Comparison of ENCODE assay signal across 8 cellular contexts in the genomic region with DNA sequence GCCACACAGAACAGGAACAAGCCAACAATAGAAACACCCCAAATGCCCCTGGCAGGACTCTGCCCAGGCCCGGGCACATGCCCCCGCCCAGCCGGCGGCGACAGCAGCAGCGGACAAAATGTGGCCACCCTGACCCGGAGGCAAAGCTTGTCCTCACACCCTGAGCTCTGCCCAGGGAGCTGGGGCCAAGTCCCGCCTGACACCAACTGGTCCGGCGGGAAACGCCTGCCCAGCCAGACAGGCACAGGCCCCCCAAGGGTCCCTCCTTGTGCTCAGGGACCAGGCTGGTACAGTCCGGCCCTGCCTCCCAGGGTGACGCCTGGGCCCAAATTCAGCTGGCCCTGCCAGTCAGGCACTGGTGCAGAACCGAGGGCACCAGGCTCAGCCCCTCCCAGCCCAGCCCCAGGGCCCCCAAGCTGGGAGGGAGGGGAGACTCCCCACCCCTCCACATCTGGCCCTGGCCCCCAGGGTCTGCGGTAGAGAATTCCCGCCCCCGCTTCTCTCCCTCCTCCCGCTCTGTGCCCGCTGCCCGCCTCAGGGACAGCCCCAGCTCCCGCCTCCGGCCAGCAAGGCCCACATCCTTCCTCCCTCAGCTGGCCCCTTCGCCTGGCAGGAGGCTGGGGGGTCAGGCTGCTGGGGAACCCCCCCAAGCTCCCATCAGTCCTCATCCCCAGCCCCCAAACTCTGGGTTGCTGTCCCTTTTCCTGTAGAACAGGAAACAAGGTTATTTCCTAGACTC. TPM values are rescaled to one million over a fixed set of nuclear protein-coding genes. Genes with fewer than 3 reads are reported as not detected.
DNase-seq lines count a peak whose midpoint lies in the region; ATAC-seq, FAIRE-seq and TF ChIP-seq lines count a peak whose summit lies in the region.

No MANE protein-coding gene starts in this region.

- H3K4me2 ChIP-seq in OCI-LY7 (ENCODE audit: low read length): peak overlapping the region; percentile 82
- peak overlapping the region; percentile 74 to 95 for H3K4me2 ChIP-seq in H1 (ENCODE audit: insufficient read depth in 1 of 2, low read depth in 2 of 2, low read length in 2 of 2)

- TF ChIP-seq EP300 in H1 (IDR thresholded peaks at IDR 0.05; ENCODE audit: borderline replicate concordance in 1 of 2, low read depth in 2 of 2, low read length in 2 of 2): no peak

- H3K4me1 Mint-ChIP-seq in mesothelial cell of epicardium: peaks cover 23% of the 10 kb centered on the region

- no peak overlapping the region for H4K5ac ChIP-seq in H1 (ENCODE audit: insufficient read length, low read depth, low read length)

- H3K4ac ChIP-seq in H1 (replicated peaks; ENCODE audit: insufficient read length, low read depth, low read length): no peak overlapping the region

- H3K4me3 ChIP-seq in OCI-LY7 (ENCODE audit: low read depth, low read length, poor library complexity, severe bottlenecking) (peak overlapping the region; percentile 78), H1 (ENCODE audit: extremely low read depth in 1 of 4, insufficient read depth in 2 of 4, low read depth in 3 of 4, low read length in 4 of 4) (peak overlapping the region; percentile 57 to 82 (median 62)), urinary bladder (ENCODE audit: low read depth, low read length) (peak overlapping the region; percentile 82)

- FAIRE-seq in H1 (lab: Jason Lieb, UNC): no peak

- no peaks in the 10 kb centered on the region for H3K36me3 Mint-ChIP-seq in mesothelial cell of epicardium

- H3K27me3 ChIP-seq in H1 (replicated peaks in 1 of 4; ENCODE audit: control insufficient read depth in 3 of 4, extremely low read depth in 1 of 4, insufficient read depth in 3 of 4, low read length in 3 of 4): no peaks in the 10 kb centered on the region

- H2AFZ ChIP-seq in OCI-LY7 (ENCODE audit: low read length) (no peak overlapping the region), H1 (ENCODE audit: low read length) (no peak overlapping the region)

- H3K23ac ChIP-seq in H1 (ENCODE audit: insufficient read length): no peak overlapping the region

- no peak overlapping the region for H3K18ac ChIP-seq in H1 (ENCODE audit: extremely low read depth, low read length)

- H3K36me3 ChIP-seq in OCI-LY7 (ENCODE audit: insufficient read depth, low read length): no peaks in the 10 kb centered on the region
- no peaks in the 10 kb centered on the region for H3K36me3 ChIP-seq in H1 (ENCODE audit: control insufficient read depth in 2 of 4, insufficient read depth in 4 of 4, low read length in 3 of 4)
- H3K36me3 ChIP-seq in urinary bladder (ENCODE audit: insufficient read depth): no peaks in the 10 kb centered on the region

- H3K79me2 ChIP-seq in OCI-LY7 (ENCODE audit: insufficient read depth, low read depth, low read length) (no peaks in the 10 kb centered on the region; the same call in 1 of the 2 replicates), H1 (ENCODE audit: control insufficient read depth in 1 of 2, insufficient read depth in 2 of 2, low read length in 2 of 2) (peaks cover 5 to 56% of the 10 kb centered on the region in 2 experiments; a peak in 3 of 4 replicates)

- H4K20me1 ChIP-seq in OCI-LY7 (ENCODE audit: insufficient read depth, low read length) (0 out of 2 replicates have a peak, but pooled peaks cover 11% of the 10 kb centered on the region), H1 (replicated peaks in 1 of 2; ENCODE audit: control insufficient read depth in 1 of 2, insufficient read depth in 2 of 2, low read length in 2 of 2) (peaks cover 13 to 40% of the 10 kb centered on the region in 2 experiments)

- peak overlapping the region; percentile 89 for H3K4me3 Mint-ChIP-seq in mesothelial cell of epicardium

- no peaks in the 10 kb centered on the region for H3K27me3 Mint-ChIP-seq in mesothelial cell of epicardium (ENCODE audit: low read depth)

- ATAC-seq in GM21737 (IDR thresholded peaks at IDR 0.05; ENCODE audit: unreplicated experiment): no peak
- no peak for ATAC-seq in HG03135 (IDR thresholded peaks at IDR 0.05; ENCODE audit: unreplicated experiment)

- H3K56ac ChIP-seq in H1 (replicated peaks; ENCODE audit: insufficient read length, low read depth, low read length): no peak overlapping the region

- intact Hi-C loops in OCI-LY7 (cut with micrococcal nuclease; ENCODE audit: unreplicated experiment): loop anchor here (5.0 kb wide), 1 partner anchor 185 kb away; no protein-coding TSS in a partner anchor

- H2AK5ac ChIP-seq in H1 (ENCODE audit: low read depth, low read length): no peak overlapping the region

- no TSS peak for BruUV-seq in OCI-LY7 (replicated peaks; lab: Mats Ljungman, UMichigan)

- no peaks in the 10 kb centered on the region for H3K9me3 ChIP-seq in OCI-LY7 (ENCODE audit: low read length)
- no peaks in the 10 kb centered on the region for H3K9me3 ChIP-seq in H1 (ENCODE audit: insufficient read depth in 2 of 2, low read depth in 1 of 2, low read length in 1 of 2)

- H3K14ac ChIP-seq in H1 (ENCODE audit: insufficient read length): no peak overlapping the region

- H2BK15ac ChIP-seq in H1 (ENCODE audit: low read length): no peak overlapping the region

- POLR2A ChIA-PET in OCI-LY7 (lab: Charles Lee) (interaction anchor here (1.0 to 1.1 kb wide), 2 partner anchors 32 to 46 kb away, joined by 3 to 5 read pairs; no protein-coding TSS in a partner anchor), H1 (lab: Charles Lee; ENCODE audit: partially characterized antibody) (interaction anchor here (1.0 to 13.5 kb wide), 7 partner anchors 10 to 219 kb away, joined by 3 to 355 read pairs (median 4); a partner anchor contains a TSS)

- H3K4me1 ChIP-seq in OCI-LY7 (ENCODE audit: insufficient read depth, low read length, poor library complexity, severe bottlenecking) (peaks cover 78% of the 10 kb centered on the region), H1 (replicated peaks in 1 of 4; ENCODE audit: control insufficient read depth in 3 of 4, insufficient read depth in 4 of 4, low read length in 3 of 4) (peaks cover 30 to 55% (median 44%) of the 10 kb centered on the region in 4 experiments), urinary bladder (ENCODE audit: insufficient read depth) (no peaks in the 10 kb centered on the region)

- CTCF ChIA-PET in OCI-LY7 (lab: Charles Lee; ENCODE audit: unreplicated experiment): no interaction called here
- CTCF ChIA-PET in H1 (lab: Charles Lee; ENCODE audit: partially characterized antibody): interaction anchor here (0.9 to 37.8 kb wide), 19 partner anchors 10 to 304 kb away, joined by 3 to 1807 read pairs (median 4); a partner anchor contains a TSS

- WGBS in H1 (ENCODE audit: extremely low coverage in 1 of 2, insufficient coverage in 1 of 2, insufficient read length in 1 of 2, insufficient replicate concordance in 2 of 2, low coverage in 1 of 2, low lambda C conversion rate in 2 of 2, missing lambda C conversion rate in 1 of 2), 2 experiments: 57% methylated on average over 12 of the region's 23 CpGs; no CpG with 5 or more reads in 1 of the 2 experiments
- WGBS in urinary bladder: 8% methylated on average over 23 of the region's 23 CpGs

- H3K27ac Mint-ChIP-seq in mesothelial cell of epicardium: peak overlapping the region; percentile 96

- TF ChIP-seq CTCF in OCI-LY7 (conservative IDR thresholded peaks at IDR 0.05; ENCODE audit: low read length) (no peak), H1 (IDR thresholded peaks at IDR 0.05; ENCODE audit: control extremely low read depth in 1 of 3, insufficient read depth in 1 of 3, low read depth in 1 of 3, low read length in 3 of 3) (no peak), mesothelial cell of epicardium (IDR thresholded peaks at IDR 0.05; ENCODE audit: unreplicated experiment) (no peak)

- H3K9me2 ChIP-seq in OCI-LY7 (ENCODE audit: insufficient read depth, low read length): no peaks in the 10 kb centered on the region

- TF ChIP-seq POLR2A in H1 (IDR thresholded peaks at IDR 0.05; ENCODE audit: control extremely low read depth in 1 of 2, low read depth in 2 of 2, low read length in 2 of 2): no peak

- H3K9ac ChIP-seq in H1 (replicated peaks in 1 of 4; ENCODE audit: extremely low read depth in 1 of 4, low read depth in 3 of 4, low read length in 3 of 4): no peak overlapping the region

- H2BK120ac ChIP-seq in H1 (replicated peaks; ENCODE audit: low read depth, low read length): no peak overlapping the region

- no peak overlapping the region for H2BK20ac ChIP-seq in H1 (ENCODE audit: low read length)

- no peak overlapping the region for H4K8ac ChIP-seq in H1 (ENCODE audit: extremely low read depth, insufficient read depth, low read length)

- DNase-seq in GF-D8 (lab: John Stamatoyannopoulos, UW) (peak; percentile 18), OCI-LY7 (ENCODE audit: low spot score) (no peak), H1 (ENCODE audit: low read depth in 1 of 2, low spot score in 2 of 2) (no peak), mesothelial cell of epicardium (ENCODE audit: low spot score in 2 of 2, unreplicated experiment in 2 of 2) (no peak)
- no peak for DNase-seq in central memory CD4-positive, alpha-beta T cell

- no peaks in the 10 kb centered on the region for H3K9me3 Mint-ChIP-seq in mesothelial cell of epicardium

- H2BK12ac ChIP-seq in H1 (ENCODE audit: low read depth, low read length): no peak overlapping the region

- H2BK5ac ChIP-seq in H1 (ENCODE audit: low read depth, low read length): 0 out of 2 replicates have a peak overlapping the region, but pooled peaks have one; percentile 16

- H3K79me1 ChIP-seq in H1 (ENCODE audit: low read depth, low read length): peaks cover 15% of the 10 kb centered on the region

- H3K27ac ChIP-seq in OCI-LY7 (ENCODE audit: low read depth, low read length, poor library complexity, severe bottlenecking): peak overlapping the region; percentile 50
- H3K27ac ChIP-seq in H1 (ENCODE audit: low read depth, low read length): no peak overlapping the region
- H3K27ac ChIP-seq in urinary bladder (ENCODE audit: low read depth): peak overlapping the region; percentile 28

- H4K91ac ChIP-seq in H1 (replicated peaks; ENCODE audit: insufficient read length, low read length): no peak overlapping the region

- H3K23me2 ChIP-seq in H1 (ENCODE audit: low read depth, low read length): peaks cover 8% of the 10 kb centered on the region

- TF ChIP-seq RAD21 in H1 (IDR thresholded peaks at IDR 0.05 in 1 of 2, conservative IDR thresholded peaks at IDR 0.05 in 1 of 2; ENCODE audit: low read depth in 2 of 2, low read length in 2 of 2): no peak

RNA-seq across cellular contexts. Expression of a gene that starts 2.0 kb away (rescaled TPM):
- total RNA-seq in OCI-LY7 (2014; rRNA removed; shearing (Covaris generic)): 5.5 and 6.5 TPM in 2 replicates
- total RNA-seq in OCI-LY7 (2022) (8.4 and 13.8 TPM in 2 replicates), mesothelial cell of epicardium (71.4 to 73.5 TPM (median 72.1 TPM) in 3 replicates), urinary bladder (19.0 TPM)
- 35.1 and 39.4 TPM in 2 replicates for total RNA-seq in H1 (2021; fragmentation: NEBNext Ultra II Directional; extraction: Animal tissue kit (Norgen Biotek cat#: 25700))
- polyA plus RNA-seq in H1 (2011; rRNA removed) (4.4 and 8.6 TPM in 2 replicates), urinary bladder (44.8 TPM)
- polyA plus RNA-seq in H1 (2011; cell fraction: cytosol; rRNA removed): 3.3 TPM
- 17.1 TPM for polyA plus RNA-seq in H1 (2011; cell fraction: nucleus; rRNA removed)
- polyA plus RNA-seq in H1 (2012, experiment 1 of 2): 18.4 to 23.0 TPM (median 21.1 TPM) in 4 replicates
- polyA plus RNA-seq in H1 (2012, experiment 2 of 2): 17.0 TPM
- polyA plus RNA-seq in H1 (2013, experiment 1 of 2): 11.2 TPM
- 11.1 TPM for polyA plus RNA-seq in H1 (2013, experiment 2 of 2)
- polyA minus RNA-seq in H1 (2011; rRNA and poly(A)+ RNA removed): 4.4 and 6.1 TPM in 2 replicates
- polyA minus RNA-seq in H1 (2011; cell fraction: cytosol; rRNA and poly(A)+ RNA removed): 11.9 TPM
- polyA minus RNA-seq in H1 (2011; cell fraction: nucleus; rRNA and poly(A)+ RNA removed): 10.5 TPM

RNA-seq across cellular contexts. Expression of a gene that starts 33.0 kb away (rescaled TPM):
- total RNA-seq in OCI-LY7 (2014; rRNA removed; shearing (Covaris generic)): 2.2 and 4.1 TPM in 2 replicates
- 0.98 and 1.2 TPM in 2 replicates for total RNA-seq in OCI-LY7 (2022)
- total RNA-seq in H1 (2021; fragmentation: NEBNext Ultra II Directional; extraction: Animal tissue kit (Norgen Biotek cat#: 25700)): 0.22 and 0.36 TPM in 2 replicates
- polyA plus RNA-seq in H1 (2011; rRNA removed): 0.86 and 0.95 TPM in 2 replicates
- 0.62 TPM for polyA plus RNA-seq in H1 (2011; cell fraction: cytosol; rRNA removed)
- 1.6 TPM for polyA plus RNA-seq in H1 (2011; cell fraction: nucleus; rRNA removed)
- 0.39 to 0.50 TPM (median 0.42 TPM) in 3 of 4 replicates, not detected in the other for polyA plus RNA-seq in H1 (2012, experiment 1 of 2)
- 0.18 TPM for polyA plus RNA-seq in H1 (2012, experiment 2 of 2)
- polyA plus RNA-seq in H1 (2013, experiment 1 of 2): 0.34 TPM
- polyA plus RNA-seq in H1 (2013, experiment 2 of 2): 0.33 TPM
- polyA minus RNA-seq in H1 (2011; rRNA and poly(A)+ RNA removed): 0.57 and 1.2 TPM in 2 replicates
- not detected for polyA minus RNA-seq in H1 (2011; cell fraction: cytosol; rRNA and poly(A)+ RNA removed)
- polyA minus RNA-seq in H1 (2011; cell fraction: nucleus; rRNA and poly(A)+ RNA removed): 0.60 TPM
- 0.11 to 0.53 TPM (median 0.20 TPM) in 3 replicates for total RNA-seq in mesothelial cell of epicardium
- 3.4 TPM for total RNA-seq in urinary bladder
- polyA plus RNA-seq in urinary bladder: 15.8 TPM
